1 cellular context compared by ENCODE assay signal in the genomic region with DNA sequence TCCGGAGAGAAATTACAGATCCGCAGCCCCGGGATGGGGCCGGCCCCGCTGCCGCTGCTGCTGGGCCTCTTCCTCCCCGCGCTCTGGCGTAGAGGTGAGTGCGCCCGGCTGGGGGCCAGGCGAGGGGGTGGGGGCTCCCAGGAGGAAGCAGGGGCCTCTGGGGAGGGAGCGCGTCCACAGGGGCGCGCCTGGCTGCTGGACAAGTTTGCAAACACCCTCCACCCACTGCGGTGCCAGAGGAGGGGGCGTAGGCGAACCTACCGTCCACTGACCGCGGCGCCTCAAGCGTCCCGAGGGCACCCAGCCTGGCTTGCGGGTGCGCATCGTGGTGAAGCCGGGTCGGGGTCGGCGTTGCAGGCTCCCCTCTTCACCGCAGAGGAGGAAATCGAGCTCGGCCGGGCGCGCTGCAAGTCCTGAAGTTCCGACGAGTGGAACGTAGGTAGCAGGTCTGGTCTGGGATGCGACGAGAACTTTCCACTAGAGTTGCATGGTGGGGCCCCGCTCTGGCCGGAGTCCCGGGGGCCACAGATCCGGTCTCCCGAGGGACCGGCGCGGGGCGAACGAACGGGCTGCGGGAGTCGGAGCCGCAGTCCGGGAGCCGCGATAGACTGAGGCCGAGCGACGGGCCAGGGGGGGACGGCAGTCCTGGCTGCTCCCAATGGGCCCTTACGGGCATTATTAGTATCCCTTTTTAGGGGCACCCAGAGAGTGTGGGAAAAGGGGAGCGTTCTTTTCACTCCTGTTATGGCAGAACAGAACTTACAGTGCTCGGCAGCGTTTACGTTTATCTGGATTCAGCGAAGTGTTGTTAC.
TF ChIP-seq lines count a peak whose summit lies in the region.

No MANE protein-coding gene starts in this region.

TF ChIP-seq in HepG2, 621 proteins besides CTCF, POLR2A, EP300 and RAD21 (continued from another document and continues in another):
- TF ChIP-seq, protein P1, sequence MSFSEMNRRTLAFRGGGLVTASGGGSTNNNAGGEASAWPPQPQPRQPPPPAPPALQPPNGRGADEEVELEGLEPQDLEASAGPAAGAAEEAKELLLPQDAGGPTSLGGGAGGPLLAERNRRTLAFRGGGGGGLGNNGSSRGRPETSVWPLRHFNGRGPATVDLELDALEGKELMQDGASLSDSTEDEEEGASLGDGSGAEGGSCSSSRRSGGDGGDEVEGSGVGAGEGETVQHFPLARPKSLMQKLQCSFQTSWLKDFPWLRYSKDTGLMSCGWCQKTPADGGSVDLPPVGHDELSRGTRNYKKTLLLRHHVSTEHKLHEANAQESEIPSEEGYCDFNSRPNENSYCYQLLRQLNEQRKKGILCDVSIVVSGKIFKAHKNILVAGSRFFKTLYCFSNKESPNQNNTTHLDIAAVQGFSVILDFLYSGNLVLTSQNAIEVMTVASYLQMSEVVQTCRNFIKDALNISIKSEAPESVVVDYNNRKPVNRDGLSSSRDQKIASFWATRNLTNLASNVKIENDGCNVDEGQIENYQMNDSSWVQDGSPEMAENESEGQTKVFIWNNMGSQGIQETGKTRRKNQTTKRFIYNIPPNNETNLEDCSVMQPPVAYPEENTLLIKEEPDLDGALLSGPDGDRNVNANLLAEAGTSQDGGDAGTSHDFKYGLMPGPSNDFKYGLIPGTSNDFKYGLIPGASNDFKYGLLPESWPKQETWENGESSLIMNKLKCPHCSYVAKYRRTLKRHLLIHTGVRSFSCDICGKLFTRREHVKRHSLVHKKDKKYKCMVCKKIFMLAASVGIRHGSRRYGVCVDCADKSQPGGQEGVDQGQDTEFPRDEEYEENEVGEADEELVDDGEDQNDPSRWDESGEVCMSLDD (CRISPR knock-in tag; IDR thresholded peaks at IDR 0.05; ENCODE audit: borderline replicate concordance): peak; percentile 43; the same call in 1 of the 2 replicates
- TF ChIP-seq, protein P2, sequence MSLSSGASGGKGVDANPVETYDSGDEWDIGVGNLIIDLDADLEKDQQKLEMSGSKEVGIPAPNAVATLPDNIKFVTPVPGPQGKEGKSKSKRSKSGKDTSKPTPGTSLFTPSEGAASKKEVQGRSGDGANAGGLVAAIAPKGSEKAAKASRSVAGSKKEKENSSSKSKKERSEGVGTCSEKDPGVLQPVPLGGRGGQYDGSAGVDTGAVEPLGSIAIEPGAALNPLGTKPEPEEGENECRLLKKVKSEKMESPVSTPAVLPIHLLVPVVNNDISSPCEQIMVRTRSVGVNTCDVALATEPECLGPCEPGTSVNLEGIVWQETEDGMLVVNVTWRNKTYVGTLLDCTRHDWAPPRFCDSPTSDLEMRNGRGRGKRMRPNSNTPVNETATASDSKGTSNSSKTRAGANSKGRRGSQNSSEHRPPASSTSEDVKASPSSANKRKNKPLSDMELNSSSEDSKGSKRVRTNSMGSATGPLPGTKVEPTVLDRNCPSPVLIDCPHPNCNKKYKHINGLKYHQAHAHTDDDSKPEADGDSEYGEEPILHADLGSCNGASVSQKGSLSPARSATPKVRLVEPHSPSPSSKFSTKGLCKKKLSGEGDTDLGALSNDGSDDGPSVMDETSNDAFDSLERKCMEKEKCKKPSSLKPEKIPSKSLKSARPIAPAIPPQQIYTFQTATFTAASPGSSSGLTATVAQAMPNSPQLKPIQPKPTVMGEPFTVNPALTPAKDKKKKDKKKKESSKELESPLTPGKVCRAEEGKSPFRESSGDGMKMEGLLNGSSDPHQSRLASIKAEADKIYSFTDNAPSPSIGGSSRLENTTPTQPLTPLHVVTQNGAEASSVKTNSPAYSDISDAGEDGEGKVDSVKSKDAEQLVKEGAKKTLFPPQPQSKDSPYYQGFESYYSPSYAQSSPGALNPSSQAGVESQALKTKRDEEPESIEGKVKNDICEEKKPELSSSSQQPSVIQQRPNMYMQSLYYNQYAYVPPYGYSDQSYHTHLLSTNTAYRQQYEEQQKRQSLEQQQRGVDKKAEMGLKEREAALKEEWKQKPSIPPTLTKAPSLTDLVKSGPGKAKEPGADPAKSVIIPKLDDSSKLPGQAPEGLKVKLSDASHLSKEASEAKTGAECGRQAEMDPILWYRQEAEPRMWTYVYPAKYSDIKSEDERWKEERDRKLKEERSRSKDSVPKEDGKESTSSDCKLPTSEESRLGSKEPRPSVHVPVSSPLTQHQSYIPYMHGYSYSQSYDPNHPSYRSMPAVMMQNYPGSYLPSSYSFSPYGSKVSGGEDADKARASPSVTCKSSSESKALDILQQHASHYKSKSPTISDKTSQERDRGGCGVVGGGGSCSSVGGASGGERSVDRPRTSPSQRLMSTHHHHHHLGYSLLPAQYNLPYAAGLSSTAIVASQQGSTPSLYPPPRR (CRISPR knock-in tag; IDR thresholded peaks at IDR 0.05; ENCODE audit: borderline replicate concordance): no peak
- peak; percentile 81; the same call in 1 of the 2 replicates for TF ChIP-seq ZNF235 (CRISPR knock-in tag; IDR thresholded peaks at IDR 0.05; ENCODE audit: borderline replicate concordance)
- TF ChIP-seq ZNF331 (CRISPR knock-in tag; IDR thresholded peaks at IDR 0.05): peak; percentile 45; the same call in 1 of the 2 replicates
- no peak for TF ChIP-seq ZNF550 (CRISPR knock-in tag; IDR thresholded peaks at IDR 0.05; ENCODE audit: borderline replicate concordance)
- TF ChIP-seq, protein P3, sequence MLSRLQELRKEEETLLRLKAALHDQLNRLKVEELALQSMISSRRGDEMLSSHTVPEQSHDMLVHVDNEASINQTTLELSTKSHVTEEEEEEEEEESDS (CRISPR knock-in tag; IDR thresholded peaks at IDR 0.05; ENCODE audit: borderline replicate concordance): no peak
- TF ChIP-seq, protein P4, sequence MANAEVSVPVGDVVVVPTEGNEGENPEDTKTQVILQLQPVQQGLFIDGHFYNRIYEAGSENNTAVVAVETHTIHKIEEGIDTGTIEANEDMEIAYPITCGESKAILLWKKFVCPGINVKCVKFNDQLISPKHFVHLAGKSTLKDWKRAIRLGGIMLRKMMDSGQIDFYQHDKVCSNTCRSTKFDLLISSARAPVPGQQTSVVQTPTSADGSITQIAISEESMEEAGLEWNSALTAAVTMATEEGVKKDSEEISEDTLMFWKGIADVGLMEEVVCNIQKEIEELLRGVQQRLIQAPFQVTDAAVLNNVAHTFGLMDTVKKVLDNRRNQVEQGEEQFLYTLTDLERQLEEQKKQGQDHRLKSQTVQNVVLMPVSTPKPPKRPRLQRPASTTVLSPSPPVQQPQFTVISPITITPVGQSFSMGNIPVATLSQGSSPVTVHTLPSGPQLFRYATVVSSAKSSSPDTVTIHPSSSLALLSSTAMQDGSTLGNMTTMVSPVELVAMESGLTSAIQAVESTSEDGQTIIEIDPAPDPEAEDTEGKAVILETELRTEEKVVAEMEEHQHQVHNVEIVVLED (CRISPR knock-in tag; IDR thresholded peaks at IDR 0.05; ENCODE audit: borderline replicate concordance): no peak
- TF ChIP-seq TOE1 (CRISPR knock-in tag; IDR thresholded peaks at IDR 0.05): no peak; the same call in 1 of the 2 replicates
- no peak for TF ChIP-seq TGIF2 (CRISPR knock-in tag; IDR thresholded peaks at IDR 0.05)
- no peak for TF ChIP-seq ATF7 (IDR thresholded peaks at IDR 0.05)
- TF ChIP-seq ATF7 (CRISPR knock-in tag; IDR thresholded peaks at IDR 0.05): no peak; the same call in 1 of the 2 replicates
- no peak for TF ChIP-seq SMC3 (IDR thresholded peaks at IDR 0.05; ENCODE audit: low read length)
- TF ChIP-seq GZF1 (CRISPR knock-in tag; IDR thresholded peaks at IDR 0.05): peak; percentile 45
- 0 out of 2 replicates have a peak, but pooled peaks have one; percentile 4 for TF ChIP-seq ONECUT2 (CRISPR knock-in tag; IDR thresholded peaks at IDR 0.05)
- no peak; the same call in 1 of the 2 replicates for TF ChIP-seq ZNF205 (CRISPR knock-in tag; IDR thresholded peaks at IDR 0.05)
- peak; percentile 56 for TF ChIP-seq TAF15 (IDR thresholded peaks at IDR 0.05; ENCODE audit: low read depth, low read length, poor library complexity, severe bottlenecking)
- TF ChIP-seq, protein P5, sequence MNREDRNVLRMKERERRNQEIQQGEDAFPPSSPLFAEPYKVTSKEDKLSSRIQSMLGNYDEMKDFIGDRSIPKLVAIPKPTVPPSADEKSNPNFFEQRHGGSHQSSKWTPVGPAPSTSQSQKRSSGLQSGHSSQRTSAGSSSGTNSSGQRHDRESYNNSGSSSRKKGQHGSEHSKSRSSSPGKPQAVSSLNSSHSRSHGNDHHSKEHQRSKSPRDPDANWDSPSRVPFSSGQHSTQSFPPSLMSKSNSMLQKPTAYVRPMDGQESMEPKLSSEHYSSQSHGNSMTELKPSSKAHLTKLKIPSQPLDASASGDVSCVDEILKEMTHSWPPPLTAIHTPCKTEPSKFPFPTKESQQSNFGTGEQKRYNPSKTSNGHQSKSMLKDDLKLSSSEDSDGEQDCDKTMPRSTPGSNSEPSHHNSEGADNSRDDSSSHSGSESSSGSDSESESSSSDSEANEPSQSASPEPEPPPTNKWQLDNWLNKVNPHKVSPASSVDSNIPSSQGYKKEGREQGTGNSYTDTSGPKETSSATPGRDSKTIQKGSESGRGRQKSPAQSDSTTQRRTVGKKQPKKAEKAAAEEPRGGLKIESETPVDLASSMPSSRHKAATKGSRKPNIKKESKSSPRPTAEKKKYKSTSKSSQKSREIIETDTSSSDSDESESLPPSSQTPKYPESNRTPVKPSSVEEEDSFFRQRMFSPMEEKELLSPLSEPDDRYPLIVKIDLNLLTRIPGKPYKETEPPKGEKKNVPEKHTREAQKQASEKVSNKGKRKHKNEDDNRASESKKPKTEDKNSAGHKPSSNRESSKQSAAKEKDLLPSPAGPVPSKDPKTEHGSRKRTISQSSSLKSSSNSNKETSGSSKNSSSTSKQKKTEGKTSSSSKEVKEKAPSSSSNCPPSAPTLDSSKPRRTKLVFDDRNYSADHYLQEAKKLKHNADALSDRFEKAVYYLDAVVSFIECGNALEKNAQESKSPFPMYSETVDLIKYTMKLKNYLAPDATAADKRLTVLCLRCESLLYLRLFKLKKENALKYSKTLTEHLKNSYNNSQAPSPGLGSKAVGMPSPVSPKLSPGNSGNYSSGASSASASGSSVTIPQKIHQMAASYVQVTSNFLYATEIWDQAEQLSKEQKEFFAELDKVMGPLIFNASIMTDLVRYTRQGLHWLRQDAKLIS (CRISPR knock-in tag; IDR thresholded peaks at IDR 0.05): no peak
- no peak for TF ChIP-seq ZNF782 (CRISPR knock-in tag; IDR thresholded peaks at IDR 0.05; ENCODE audit: borderline replicate concordance)
- TF ChIP-seq ZFP36L1 (CRISPR knock-in tag; IDR thresholded peaks at IDR 0.05): 0 out of 2 replicates have a peak, but pooled peaks have one; percentile 14
- TF ChIP-seq RCOR2 (CRISPR knock-in tag; IDR thresholded peaks at IDR 0.05): no peak
- TF ChIP-seq, protein P6, sequence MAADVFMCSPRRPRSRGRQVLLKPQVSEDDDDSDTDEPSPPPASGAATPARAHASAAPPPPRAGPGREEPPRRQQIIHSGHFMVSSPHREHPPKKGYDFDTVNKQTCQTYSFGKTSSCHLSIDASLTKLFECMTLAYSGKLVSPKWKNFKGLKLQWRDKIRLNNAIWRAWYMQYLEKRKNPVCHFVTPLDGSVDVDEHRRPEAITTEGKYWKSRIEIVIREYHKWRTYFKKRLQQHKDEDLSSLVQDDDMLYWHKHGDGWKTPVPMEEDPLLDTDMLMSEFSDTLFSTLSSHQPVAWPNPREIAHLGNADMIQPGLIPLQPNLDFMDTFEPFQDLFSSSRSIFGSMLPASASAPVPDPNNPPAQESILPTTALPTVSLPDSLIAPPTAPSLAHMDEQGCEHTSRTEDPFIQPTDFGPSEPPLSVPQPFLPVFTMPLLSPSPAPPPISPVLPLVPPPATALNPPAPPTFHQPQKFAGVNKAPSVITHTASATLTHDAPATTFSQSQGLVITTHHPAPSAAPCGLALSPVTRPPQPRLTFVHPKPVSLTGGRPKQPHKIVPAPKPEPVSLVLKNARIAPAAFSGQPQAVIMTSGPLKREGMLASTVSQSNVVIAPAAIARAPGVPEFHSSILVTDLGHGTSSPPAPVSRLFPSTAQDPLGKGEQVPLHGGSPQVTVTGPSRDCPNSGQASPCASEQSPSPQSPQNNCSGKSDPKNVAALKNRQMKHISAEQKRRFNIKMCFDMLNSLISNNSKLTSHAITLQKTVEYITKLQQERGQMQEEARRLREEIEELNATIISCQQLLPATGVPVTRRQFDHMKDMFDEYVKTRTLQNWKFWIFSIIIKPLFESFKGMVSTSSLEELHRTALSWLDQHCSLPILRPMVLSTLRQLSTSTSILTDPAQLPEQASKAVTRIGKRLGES (CRISPR knock-in tag; IDR thresholded peaks at IDR 0.05; ENCODE audit: borderline replicate concordance): no peak
- TF ChIP-seq, protein P7, sequence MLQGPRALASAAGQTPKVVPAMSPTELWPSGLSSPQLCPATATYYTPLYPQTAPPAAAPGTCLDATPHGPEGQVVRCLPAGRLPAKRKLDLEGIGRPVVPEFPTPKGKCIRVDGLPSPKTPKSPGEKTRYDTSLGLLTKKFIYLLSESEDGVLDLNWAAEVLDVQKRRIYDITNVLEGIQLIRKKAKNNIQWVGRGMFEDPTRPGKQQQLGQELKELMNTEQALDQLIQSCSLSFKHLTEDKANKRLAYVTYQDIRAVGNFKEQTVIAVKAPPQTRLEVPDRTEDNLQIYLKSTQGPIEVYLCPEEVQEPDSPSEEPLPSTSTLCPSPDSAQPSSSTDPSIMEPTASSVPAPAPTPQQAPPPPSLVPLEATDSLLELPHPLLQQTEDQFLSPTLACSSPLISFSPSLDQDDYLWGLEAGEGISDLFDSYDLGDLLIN (CRISPR knock-in tag; IDR thresholded peaks at IDR 0.05; ENCODE audit: borderline replicate concordance): no peak
- TF ChIP-seq RFXAP (CRISPR knock-in tag; IDR thresholded peaks at IDR 0.05; ENCODE audit: borderline replicate concordance): no peak
- TF ChIP-seq, protein P8, sequence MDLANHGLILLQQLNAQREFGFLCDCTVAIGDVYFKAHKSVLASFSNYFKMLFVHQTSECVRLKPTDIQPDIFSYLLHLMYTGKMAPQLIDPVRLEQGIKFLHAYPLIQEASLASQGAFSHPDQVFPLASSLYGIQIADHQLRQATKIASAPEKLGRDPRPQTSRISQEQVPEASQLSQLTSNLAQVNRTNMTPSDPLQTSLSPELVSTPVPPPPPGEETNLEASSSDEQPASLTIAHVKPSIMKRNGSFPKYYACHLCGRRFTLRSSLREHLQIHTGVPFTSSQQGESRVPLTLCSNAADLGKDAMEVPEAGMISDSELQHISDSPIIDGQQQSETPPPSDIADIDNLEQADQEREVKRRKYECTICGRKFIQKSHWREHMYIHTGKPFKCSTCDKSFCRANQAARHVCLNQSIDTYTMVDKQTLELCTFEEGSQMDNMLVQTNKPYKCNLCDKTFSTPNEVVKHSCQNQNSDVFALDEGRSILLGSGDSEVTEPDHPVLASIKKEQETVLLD (CRISPR knock-in tag; IDR thresholded peaks at IDR 0.05; ENCODE audit: low read depth): peak; percentile 58
- TF ChIP-seq ZMYM2 (CRISPR knock-in tag; IDR thresholded peaks at IDR 0.05): peak; percentile 50; the same call in 1 of the 2 replicates
- TF ChIP-seq NRL (CRISPR knock-in tag; IDR thresholded peaks at IDR 0.05; ENCODE audit: borderline replicate concordance): peak; percentile 90
- 0 out of 2 replicates have a peak, but pooled peaks have one; percentile 72 for TF ChIP-seq ZNF30 (CRISPR knock-in tag; IDR thresholded peaks at IDR 0.05)
- TF ChIP-seq, protein P9, sequence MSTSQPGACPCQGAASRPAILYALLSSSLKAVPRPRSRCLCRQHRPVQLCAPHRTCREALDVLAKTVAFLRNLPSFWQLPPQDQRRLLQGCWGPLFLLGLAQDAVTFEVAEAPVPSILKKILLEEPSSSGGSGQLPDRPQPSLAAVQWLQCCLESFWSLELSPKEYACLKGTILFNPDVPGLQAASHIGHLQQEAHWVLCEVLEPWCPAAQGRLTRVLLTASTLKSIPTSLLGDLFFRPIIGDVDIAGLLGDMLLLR (CRISPR knock-in tag; IDR thresholded peaks at IDR 0.05): peak; percentile 73
- no peak for TF ChIP-seq ZNF670 (CRISPR knock-in tag; IDR thresholded peaks at IDR 0.05; ENCODE audit: borderline replicate concordance)
- TF ChIP-seq STAT5B (CRISPR knock-in tag; IDR thresholded peaks at IDR 0.05): no peak
- TF ChIP-seq SIN3B (IDR thresholded peaks at IDR 0.05; ENCODE audit: low read length): no peak
- no peak for TF ChIP-seq NR2C2 (CRISPR knock-in tag; IDR thresholded peaks at IDR 0.05; ENCODE audit: borderline replicate concordance)
